In the genomic region with DNA sequence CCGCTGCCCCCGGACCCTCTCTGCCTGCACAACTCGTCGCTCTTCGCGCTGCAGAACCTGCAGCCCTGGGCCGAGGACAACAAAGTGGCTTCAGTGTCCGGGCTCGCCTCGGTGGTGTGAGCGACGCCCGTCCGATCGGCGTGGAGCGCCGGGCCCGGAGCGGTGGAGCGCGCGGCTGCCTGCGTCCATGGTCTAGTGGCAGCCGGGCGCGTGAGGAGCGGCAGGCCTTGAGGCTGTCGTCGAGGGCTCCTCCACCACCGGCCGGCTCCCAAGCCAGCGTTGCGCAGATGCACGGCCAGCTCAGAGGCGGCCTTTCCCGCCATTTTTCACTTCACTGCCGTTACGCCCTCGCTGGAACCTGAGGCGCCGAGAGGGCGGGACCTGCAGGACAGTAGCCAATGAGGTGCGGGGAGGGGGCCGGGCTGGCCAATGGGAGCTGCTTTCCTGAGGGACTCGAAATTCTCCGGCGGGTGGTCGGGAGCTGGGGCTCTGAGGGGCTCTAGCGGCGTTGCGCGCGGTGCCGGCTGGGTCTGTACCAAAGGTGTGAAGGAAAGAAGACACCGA, we compare ENCODE assay signal across 10 cellular contexts. TPM values are rescaled to one million over a fixed set of nuclear protein-coding genes. Genes with fewer than 3 reads are reported as not detected.
A peak's percentile ranks its signal among the peaks of the same experiment; 100 is the strongest.
DNase-seq lines count a peak whose midpoint lies in the region; ATAC-seq lines count a peak whose summit lies in the region.
"Had no signal": no experiment of that assay in that cellular context is flagged by ENCODE, and none has a peak within 500 bp of the region (broad histone marks: within the 10 kb centered on the region; RNA-seq: fewer than 3 reads in every experiment).

No MANE protein-coding gene starts in this region.

- H3K27me3 ChIP-seq in mesenchymal stem cell (ENCODE audit: control insufficient read depth in 1 of 2, insufficient read depth in 1 of 2, low read length in 2 of 2) = peaks cover 95 to 97% of the 10 kb centered on the region in 2 experiments

- H2BK15ac ChIP-seq in mesenchymal stem cell (ENCODE audit: low read depth, poor library complexity, severe bottlenecking) = no peak overlapping the region

- H4K91ac ChIP-seq in mesenchymal stem cell (ENCODE audit: low read length) = no peak overlapping the region

- no peak overlapping the region for H3K27ac ChIP-seq in mesenchymal stem cell (ENCODE audit: low read length, poor library complexity, severe bottlenecking)
- H3K27ac ChIP-seq: 22Rv1, thyroid gland had no signal

- H2BK5ac ChIP-seq in mesenchymal stem cell (ENCODE audit: low read depth, low read length, poor library complexity, severe bottlenecking) = no peak overlapping the region

- no peak overlapping the region for H3K4me3 ChIP-seq in mesenchymal stem cell (ENCODE audit: insufficient read depth in 1 of 2, low read depth in 1 of 2, low read length in 2 of 2)
- H3K4me3 ChIP-seq: thyroid gland had no signal

- peak overlapping the region; percentile 76 for H2AFZ ChIP-seq in mesenchymal stem cell (ENCODE audit: low read depth, low read length)

- no peak overlapping the region for H2BK120ac ChIP-seq in mesenchymal stem cell (ENCODE audit: low read depth, low read length)

- 16% methylated on average over 54 of the region's 56 CpGs for WGBS in mesenchymal stem cell

- peak; percentile 25 for DNase-seq in NCI-H2029 (lab: John Stamatoyannopoulos, UW)
- DNase-seq in NCI-H2029 treated with DMSO at 0.1 percent for 48 hours (lab: John Stamatoyannopoulos, UW) = no peak
- DNase-seq in activated CD4-positive, alpha-beta T cell treated with anti-CD3 and anti-CD28 coated beads, Interleukin-2, amount 50 U/mL, for 24 hours (ENCODE audit: low read depth in 1 of 2, low spot score in 1 of 2) = peak; percentile 49 to 76
- peak; percentile 82 for DNase-seq in ecto neural progenitor cell (ENCODE audit: low spot score)
- DNase-seq in mesenchymal stem cell = no peak
- peak; percentile 61 to 67 for DNase-seq in stimulated activated CD8-positive, alpha-beta memory T cell treated with anti-CD3 and anti-CD28 coated beads, Interleukin-15, amount 100 ng/mL, for 48 hours (ENCODE audit: low read depth in 2 of 2)
- DNase-seq in NOMO-1 treated with DMSO at 0.1 percent for 48 hours (lab: John Stamatoyannopoulos, UW; ENCODE audit: unreplicated experiment) = no peak

- H3K4ac ChIP-seq in mesenchymal stem cell (ENCODE audit: low read depth in 1 of 2, low read length in 2 of 2) = no peak overlapping the region

- no peak overlapping the region for H3K4me2 ChIP-seq in mesenchymal stem cell (ENCODE audit: low read length, poor library complexity, severe bottlenecking)

- H3K36me3 ChIP-seq in mesenchymal stem cell (ENCODE audit: control insufficient read depth in 1 of 2, insufficient read depth in 2 of 2, low read depth in 1 of 2, low read length in 2 of 2) = peaks cover 0 to 3% of the 10 kb centered on the region in 2 experiments
- H3K36me3 ChIP-seq: thyroid gland had no signal

- no peak overlapping the region for H3K9ac ChIP-seq in mesenchymal stem cell (ENCODE audit: low read length)

- no peak overlapping the region for H2AK5ac ChIP-seq in mesenchymal stem cell (ENCODE audit: low read length, severe bottlenecking)

- peak overlapping the region in 1 of 2 experiments; percentile 80 for H3K23ac ChIP-seq in mesenchymal stem cell (ENCODE audit: low read length in 2 of 2)

- no peaks in the 10 kb centered on the region for H3K79me1 ChIP-seq in mesenchymal stem cell (replicated peaks; ENCODE audit: low read length, poor library complexity, severe bottlenecking)

- no peak overlapping the region for H2BK12ac ChIP-seq in mesenchymal stem cell (ENCODE audit: low read length in 2 of 2)

- H3K14ac ChIP-seq in mesenchymal stem cell (ENCODE audit: low read length in 2 of 2) = no peak overlapping the region

- no peak for ATAC-seq in HG02623 (IDR thresholded peaks at IDR 0.05; ENCODE audit: unreplicated experiment)

- H4K8ac ChIP-seq in mesenchymal stem cell (ENCODE audit: low read length) = no peak overlapping the region

- peaks cover 18% of the 10 kb centered on the region for H3K4me1 ChIP-seq in mesenchymal stem cell (ENCODE audit: control insufficient read depth, insufficient read depth, low read depth, low read length)

- no peaks in the 10 kb centered on the region for H3K9me3 ChIP-seq in mesenchymal stem cell (ENCODE audit: control insufficient read depth, low read length)
- H3K9me3 ChIP-seq: thyroid gland had no signal

- peak overlapping the region in 1 of 2 experiments; percentile 42 for H3K18ac ChIP-seq in mesenchymal stem cell (ENCODE audit: low read depth in 1 of 2, low read length in 2 of 2)

RNA-seq across cellular contexts. Expression of a gene that starts 1.9 kb away (rescaled TPM):
- polyA plus RNA-seq in mesenchymal stem cell (2013, experiment 1 of 2) = not detected
- not detected for polyA plus RNA-seq in mesenchymal stem cell (2013, experiment 2 of 2)

RNA-seq across cellular contexts. Expression of a gene that starts 8.7 kb away (rescaled TPM):
- 18.7 TPM for polyA plus RNA-seq in mesenchymal stem cell (2013, experiment 1 of 2)
- 17.4 TPM for polyA plus RNA-seq in mesenchymal stem cell (2013, experiment 2 of 2)

RNA-seq across cellular contexts. Expression of a gene that starts 9.9 kb away (rescaled TPM):
- polyA plus RNA-seq in mesenchymal stem cell (2013, experiment 1 of 2) = not detected
- 0.03 TPM for polyA plus RNA-seq in mesenchymal stem cell (2013, experiment 2 of 2)

RNA-seq across cellular contexts. Expression of a gene that starts 13.4 kb away (rescaled TPM):
- polyA plus RNA-seq in mesenchymal stem cell (2013, experiment 1 of 2) = 81.1 TPM
- polyA plus RNA-seq in mesenchymal stem cell (2013, experiment 2 of 2) = 81.5 TPM

RNA-seq across cellular contexts. Expression of a gene that starts 13.6 kb away (rescaled TPM):
- 21.6 TPM for polyA plus RNA-seq in mesenchymal stem cell (2013, experiment 1 of 2)
- polyA plus RNA-seq in mesenchymal stem cell (2013, experiment 2 of 2) = 20.7 TPM

Comparison
In these comparisons a context has a peak if more than half of its experiments do, and no peak if none do; other contexts are left out.
1. DNase-seq: peak in NCI-H2029 (single experiment), activated CD4-positive, alpha-beta T cell treated with anti-CD3 and anti-CD28 coated beads, Interleukin-2, amount 50 U/mL, for 24 hours (2 of 2), ecto neural progenitor cell (single experiment) and stimulated activated CD8-positive, alpha-beta memory T cell treated with anti-CD3 and anti-CD28 coated beads, Interleukin-15, amount 100 ng/mL, for 48 hours (2 of 2); none in NCI-H2029 treated with DMSO at 0.1 percent for 48 hours (single experiment), mesenchymal stem cell (single experiment) and NOMO-1 treated with DMSO at 0.1 percent for 48 hours (single experiment).